23 cellular contexts compared by ENCODE assay signal in the genomic region with DNA sequence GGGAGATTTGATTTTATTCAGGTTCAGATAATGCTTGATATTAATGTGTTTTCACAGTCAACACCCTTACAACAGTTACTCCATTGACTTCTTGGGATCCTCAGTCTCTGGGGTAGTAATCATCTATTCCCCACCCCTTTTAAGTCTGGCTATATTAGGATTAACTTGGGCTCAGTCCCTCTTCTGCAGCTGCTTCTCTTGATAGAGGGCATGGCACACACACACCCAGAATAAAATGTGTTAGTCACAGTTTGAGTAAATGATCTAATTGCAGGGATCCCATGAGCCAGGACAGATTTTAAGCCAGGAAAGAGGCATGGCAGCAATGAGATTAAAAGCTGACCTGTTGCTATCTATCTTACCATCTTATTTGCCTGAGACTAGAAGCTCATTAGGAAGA. TPM values are rescaled to one million over a fixed set of nuclear protein-coding genes. Genes with fewer than 3 reads are reported as not detected.
DNase-seq lines count a peak whose midpoint lies in the region; ATAC-seq and TF ChIP-seq lines count a peak whose summit lies in the region.
"Had no signal": no experiment of that assay in that cellular context is flagged by ENCODE, and none has a peak within 500 bp of the region (broad histone marks: within the 10 kb centered on the region; RNA-seq: fewer than 3 reads in every experiment).

No MANE protein-coding gene starts in this region.

- H3K27me3 Mint-ChIP-seq in Calu3 (ENCODE audit: unreplicated experiment) = no peaks in the 10 kb centered on the region
- H3K27me3 Mint-ChIP-seq: activated CD4-positive, alpha-beta memory T cell treated with anti-CD3 and anti-CD28 coated beads, Interleukin-2, amount 10 ng/mL, durations not matched to agents 7 days and 5 days; brain had no signal

- no peak for DNase-seq in Right ventricle myocardium inferior (ENCODE audit: missing footprints)
- no peak for DNase-seq in cardiac septum (ENCODE audit: low spot score)
- DNase-seq in colonic mucosa = peak; percentile 32
- peak; percentile 30 for DNase-seq in kidney tubule cell (ENCODE audit: low spot score)
- DNase-seq in transverse colon = peak; percentile 11
- DNase-seq in Calu3 = no peak
- no peak for DNase-seq in activated effector memory CD4-positive, alpha-beta T cell treated with anti-CD3 and anti-CD28 coated beads, Interleukin-2, amount 50 U/mL, for 16 hours
- DNase-seq: activated CD4-positive, alpha-beta memory T cell treated with anti-CD3 and anti-CD28 coated beads, Interleukin-2, amount 10 ng/mL, durations not matched to agents 7 days and 5 days; activated gamma-delta T cell treated with Interleukin-2 at 50 U/mL for 16 hours; effector memory CD4-positive, alpha-beta T cell; IMR-90; NCI-H2081; NCI-H345; stimulated activated CD4-positive, alpha-beta T cell treated with anti-CD3 and anti-CD28 coated beads, Interleukin-2, amount 100 ng/mL, for 24 hours; T-cell had no signal

- H3K27ac ChIP-seq in colonic mucosa (no peak overlapping the region), transverse colon (peak overlapping the region; percentile 15 to 61 (median 41))
- H3K27ac ChIP-seq: SJSA1 had no signal

- CTCF ChIA-PET in Calu3 (lab: Charles Lee) = no interaction called here

- no peak overlapping the region for H3K4me3 Mint-ChIP-seq in Calu3 (ENCODE audit: low read depth, unreplicated experiment)
- H3K4me3 Mint-ChIP-seq: activated CD4-positive, alpha-beta memory T cell treated with anti-CD3 and anti-CD28 coated beads, Interleukin-2, amount 10 ng/mL, durations not matched to agents 7 days and 5 days; brain; T-cell had no signal

- no peak for TF ChIP-seq POLR2A in transverse colon (IDR thresholded peaks at IDR 0.05)

- in situ Hi-C loops in transverse colon (cut with MboI; ENCODE audit: low pct_ligation_motif_present in 1 of 4, low pct_unique_long_range_greater_than_20kb in 1 of 4, low sequenced_read_pairs in 3 of 4) = loop anchor here in 1 of 4 donors (10.0 kb wide), 1 partner anchor 63 kb away; no protein-coding TSS in a partner anchor

- no peaks in the 10 kb centered on the region for H3K27me3 ChIP-seq in colonic mucosa
- no peaks in the 10 kb centered on the region for H3K27me3 ChIP-seq in transverse colon
- H3K27me3 ChIP-seq: SJSA1 had no signal

- no peak for TF ChIP-seq CTCF in colonic mucosa (IDR thresholded peaks at IDR 0.05)
- no peak for TF ChIP-seq CTCF in transverse colon (IDR thresholded peaks at IDR 0.05)
- TF ChIP-seq CTCF in Calu3 (IDR thresholded peaks at IDR 0.05; ENCODE audit: unreplicated experiment) = no peak

- ATAC-seq in Right ventricle myocardium inferior (peak; percentile 29), HG03095 (IDR thresholded peaks at IDR 0.05; ENCODE audit: unreplicated experiment) (no peak)
- ATAC-seq: activated CD4-positive, CD25-positive, alpha-beta regulatory T cell treated with anti-CD3 and anti-CD28 coated beads, Interleukin-2, amount 50 U/mL, for 24 hours; Panc1; T-cell had no signal

- H3K9me3 Mint-ChIP-seq in Calu3 (ENCODE audit: low read depth, unreplicated experiment) = no peaks in the 10 kb centered on the region
- H3K9me3 Mint-ChIP-seq: activated CD4-positive, alpha-beta memory T cell treated with anti-CD3 and anti-CD28 coated beads, Interleukin-2, amount 10 ng/mL, durations not matched to agents 7 days and 5 days; T-cell had no signal

- H3K36me3 ChIP-seq in colonic mucosa = no peaks in the 10 kb centered on the region
- H3K36me3 ChIP-seq in transverse colon = no peaks in the 10 kb centered on the region
- H3K36me3 ChIP-seq: HAP-1, SJSA1 had no signal

- peaks cover 3% of the 10 kb centered on the region for H3K4me1 ChIP-seq in colonic mucosa
- peaks cover 8 to 33% (median 20%) of the 10 kb centered on the region in 4 donors for H3K4me1 ChIP-seq in transverse colon
- H3K4me1 ChIP-seq: HAP-1 had no signal

- H3K9ac ChIP-seq in colonic mucosa (ENCODE audit: low read depth in 2 of 2, low read length in 2 of 2) = no peak overlapping the region

- peaks cover 24% of the 10 kb centered on the region for H3K4me1 Mint-ChIP-seq in Calu3 (ENCODE audit: low read depth, unreplicated experiment)
- H3K4me1 Mint-ChIP-seq: activated CD4-positive, alpha-beta memory T cell treated with anti-CD3 and anti-CD28 coated beads, Interleukin-2, amount 10 ng/mL, durations not matched to agents 7 days and 5 days; T-cell had no signal

- H3K4me3 ChIP-seq in colonic mucosa (no peak overlapping the region), transverse colon (no peak overlapping the region)
- H3K4me3 ChIP-seq: HAP-1, lung, SJSA1, smooth muscle cell had no signal

- TF ChIP-seq EP300 in transverse colon (IDR thresholded peaks at IDR 0.05; ENCODE audit: low read depth) = no peak

- H3K9me3 ChIP-seq in colonic mucosa = no peaks in the 10 kb centered on the region
- H3K9me3 ChIP-seq in transverse colon = no peaks in the 10 kb centered on the region
- H3K9me3 ChIP-seq: HAP-1, SJSA1 had no signal

- H3K36me3 Mint-ChIP-seq in Calu3 (ENCODE audit: insufficient read depth, unreplicated experiment) = no peaks in the 10 kb centered on the region
- H3K36me3 Mint-ChIP-seq: T-cell had no signal

- no TSS peak for BruUV-seq in Calu3 (replicated peaks; lab: Mats Ljungman, UMichigan)

- intact Hi-C loops in Right ventricle myocardium inferior (cut with DNase I) = loop anchor here (5.0 kb wide), 1 partner anchor 94 kb away; no protein-coding TSS in a partner anchor
- intact Hi-C loops in cardiac septum (cut with DNase I) = no loop called here
- intact Hi-C loops in colonic mucosa (cut with DNase I) = no loop called here
- intact Hi-C loops in transverse colon (cut with DNase I; ENCODE audit: low total_unique reads) = no loop called here
- intact Hi-C loops in Calu3 (cut with micrococcal nuclease; ENCODE audit: unreplicated experiment) = no loop called here

- no peak overlapping the region for H3K27ac Mint-ChIP-seq in Calu3 (ENCODE audit: unreplicated experiment)
- H3K27ac Mint-ChIP-seq: activated CD4-positive, alpha-beta memory T cell treated with anti-CD3 and anti-CD28 coated beads, Interleukin-2, amount 10 ng/mL, durations not matched to agents 7 days and 5 days; T-cell had no signal

RNA-seq across cellular contexts. Expression of gene VLDLR, which starts 53.7 kb away (rescaled TPM):
- total RNA-seq in Right ventricle myocardium inferior (134 TPM), cardiac septum (127 TPM), colonic mucosa (10 to 100 TPM in 1 of 2 donors, 1 to 10 TPM in 1; 7.9 to 21.5 TPM), transverse colon (10 to 100 TPM in 2 of 4 donors, 1 to 10 TPM in 1, under 1 TPM in 1; 0.80 to 14.0 (median 9.6) TPM), Calu3 (2022) (17.4 and 17.8 TPM in 2 replicates)

Comparison
In these comparisons a context has a peak if more than half of its experiments do, and no peak if none do; other contexts are left out.
1. DNase-seq: peak in colonic mucosa (single experiment), kidney tubule cell (single experiment) and transverse colon (single experiment); none in Right ventricle myocardium inferior (single experiment), cardiac septum (single experiment), Calu3 (single experiment) and activated effector memory CD4-positive, alpha-beta T cell treated with anti-CD3 and anti-CD28 coated beads, Interleukin-2, amount 50 U/mL, for 16 hours (single experiment).